12 cellular contexts compared by ENCODE assay signal in genomic region chr4:159937595-159937994, GRCh38.
DNase-seq lines count a peak whose midpoint lies in the region; ATAC-seq and TF ChIP-seq lines count a peak whose summit lies in the region.
"Had no signal": no experiment of that assay in that cellular context is flagged by ENCODE, and none has a peak within 500 bp of the region (broad histone marks: within the 10 kb centered on the region; RNA-seq: fewer than 3 reads in every experiment).

No MANE protein-coding gene starts in this region.

- no peaks in the 10 kb centered on the region for H3K27me3 ChIP-seq in suprapubic skin
- H3K27me3 ChIP-seq: MG63 had no signal

- no peak for TF ChIP-seq CTCF in suprapubic skin (IDR thresholded peaks at IDR 0.05)

- H3K27ac ChIP-seq in epithelial cell of prostate (no peak overlapping the region), suprapubic skin (no peak overlapping the region)

- no peak for TF ChIP-seq EP300 in suprapubic skin (IDR thresholded peaks at IDR 0.05)

- DNase-seq in epithelial cell of prostate (ENCODE audit: low read depth, low spot score) (peak; percentile 39), NCI-H2081 (lab: John Stamatoyannopoulos, UW) (no peak), suprapubic skin (ENCODE audit: low spot score in 2 of 2) (no peak)
- DNase-seq in activated T-cell treated with anti-CD3 and anti-CD28 coated beads, Interleukin-2, amount 50 U/mL, for 48 hours = no peak
- DNase-seq: activated T-cell treated with anti-CD3 and anti-CD28 coated beads for 4 hours; CD8-positive, alpha-beta T cell; MG63 had no signal

- no peak for TF ChIP-seq POLR2A in suprapubic skin (IDR thresholded peaks at IDR 0.05)

- ATAC-seq in GM18873 (IDR thresholded peaks at IDR 0.05; ENCODE audit: low FRiP score, unreplicated experiment) = peak; percentile 90
- peak; percentile 62 for ATAC-seq in HG02678 (IDR thresholded peaks at IDR 0.05; ENCODE audit: unreplicated experiment)
- ATAC-seq in HG03469 (IDR thresholded peaks at IDR 0.05; ENCODE audit: unreplicated experiment) = peak; percentile 96
- ATAC-seq in HG03108 (IDR thresholded peaks at IDR 0.05; ENCODE audit: unreplicated experiment) = no peak
- ATAC-seq: CD8-positive, alpha-beta T cell had no signal

- no peaks in the 10 kb centered on the region for H3K4me1 ChIP-seq in suprapubic skin

- no peak overlapping the region for H3K4me3 ChIP-seq in suprapubic skin
- H3K4me3 ChIP-seq: MG63, smooth muscle cell had no signal

- peaks cover 12% of the 10 kb centered on the region for H3K9me3 ChIP-seq in suprapubic skin
- H3K9me3 ChIP-seq: MG63 had no signal

- H3K36me3 ChIP-seq in suprapubic skin = no peaks in the 10 kb centered on the region
- H3K36me3 ChIP-seq: MG63 had no signal

- WGBS in suprapubic skin = 80% methylated on average over 3 of the region's 3 CpGs
